In the genomic region with DNA sequence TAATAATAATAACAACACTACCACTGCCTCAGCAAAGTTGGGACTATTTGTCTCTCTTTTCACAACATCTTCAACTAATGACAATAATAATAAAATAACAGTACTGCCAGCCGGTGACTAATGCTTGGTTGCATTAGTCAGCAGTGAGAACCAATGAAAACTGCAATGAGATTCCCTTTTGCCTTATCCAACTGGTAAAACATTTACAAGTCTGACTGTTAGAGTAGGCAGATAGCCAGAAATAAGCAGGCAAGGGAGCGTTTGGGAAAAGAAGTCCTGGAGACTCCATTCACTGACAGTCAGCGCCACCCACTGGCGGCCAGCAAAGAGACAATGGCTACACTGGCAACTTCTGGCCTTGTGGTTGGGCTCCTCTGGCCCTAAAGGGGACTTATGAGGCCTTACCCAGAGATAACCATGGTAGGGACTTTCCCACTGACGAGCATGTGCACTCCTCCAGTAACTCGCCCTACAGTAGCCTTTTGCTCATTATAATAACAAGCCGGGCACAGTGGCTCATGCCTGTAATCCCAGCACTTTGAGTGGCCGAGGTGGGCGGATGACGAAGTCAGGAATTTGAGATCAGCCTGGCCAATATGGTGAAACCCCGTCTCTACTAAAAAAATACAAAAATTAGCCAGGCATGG, we compare ENCODE assay signal across 8 cellular contexts. TPM values are rescaled to one million over a fixed set of nuclear protein-coding genes. Genes with fewer than 3 reads are reported as not detected.
A peak's percentile ranks its signal among the peaks of the same experiment; 100 is the strongest.
DNase-seq lines count a peak whose midpoint lies in the region; ATAC-seq and TF ChIP-seq lines count a peak whose summit lies in the region.

No MANE protein-coding gene starts in this region.

- ATAC-seq in Right ventricle myocardium inferior = peak; percentile 14
- peak; percentile 68 to 76 (median 74) for ATAC-seq in right lobe of liver
- no peak for ATAC-seq in HG03045 (IDR thresholded peaks at IDR 0.05; ENCODE audit: unreplicated experiment)

- H3K27ac ChIP-seq in Peyer's patch = peak overlapping the region in 1 of 4 donors; percentile 16
- peak overlapping the region in 1 of 2 donors; percentile 61 for H3K27ac ChIP-seq in coronary artery
- H3K27ac ChIP-seq in right lobe of liver = peak overlapping the region in 2 of 3 donors; percentile 36 to 45
- peak overlapping the region in 3 of 4 donors; percentile 53 to 56 (median 56) for H3K27ac ChIP-seq in transverse colon

- intact Hi-C loops in Right ventricle myocardium inferior (cut with DNase I) (loop anchor here (5.0 kb wide), 1 partner anchor 143 kb away; the partner anchor contains the start of gene SDCBP2), cardiac septum (cut with DNase I) (loop anchor here (5.0 kb wide), 1 partner anchor 78 kb away; the partner anchor contains the start of gene FKBP1A), right lobe of liver (cut with DNase I) (no loop called here), transverse colon (cut with DNase I; ENCODE audit: low total_unique reads) (loop anchor here (10.0 kb wide), 1 partner anchor 155 kb away; no protein-coding TSS in a partner anchor)

- DNase-seq in Right ventricle myocardium inferior (ENCODE audit: missing footprints) (peak; percentile 83), cardiac septum (ENCODE audit: low spot score) (no peak), Kasumi-1 (lab: John Stamatoyannopoulos, UW) (peak; percentile 59 to 69), Peyer's patch (peak; percentile 57 to 92 (median 88)), coronary artery (ENCODE audit: low spot score) (peak; percentile 85), right lobe of liver (peak; percentile 85 to 90 (median 89)), transverse colon (peak; percentile 87)

- 33% methylated on average over 11 of the region's 11 CpGs for WGBS in right lobe of liver (ENCODE audit: insufficient coverage, low coverage, low lambda C conversion rate, missing lambda C conversion rate)
- 6 to 32% methylated on average over 4 to 11 of the region's 11 CpGs for WGBS in transverse colon (ENCODE audit: low coverage in 1 of 2), 2 donors

- no peaks in the 10 kb centered on the region for H3K36me3 ChIP-seq in Peyer's patch
- no peaks in the 10 kb centered on the region for H3K36me3 ChIP-seq in right lobe of liver
- H3K36me3 ChIP-seq in transverse colon = no peaks in the 10 kb centered on the region

- in situ Hi-C loops in transverse colon (cut with MboI; ENCODE audit: low pct_ligation_motif_present in 1 of 4, low pct_unique_long_range_greater_than_20kb in 1 of 4, low sequenced_read_pairs in 3 of 4) = loop anchor here in 3 of 4 donors (25.0 kb wide), 2 partner anchors 333 to 358 kb away; partner anchors contain the start of gene PSMF1 (in 2 of the 3)

- no peaks in the 10 kb centered on the region for H3K27me3 ChIP-seq in Peyer's patch
- no peaks in the 10 kb centered on the region for H3K27me3 ChIP-seq in right lobe of liver
- H3K27me3 ChIP-seq in transverse colon = no peaks in the 10 kb centered on the region

- TF ChIP-seq CTCF in Peyer's patch (IDR thresholded peaks at IDR 0.05) (peak; percentile 21 to 91 (median 72)), coronary artery (IDR thresholded peaks at IDR 0.05) (peak; percentile 18), right lobe of liver (IDR thresholded peaks at IDR 0.05) (peak; percentile 80 to 88 (median 84)), transverse colon (IDR thresholded peaks at IDR 0.05) (peak; percentile 58 to 84 (median 67))

- H3K4me1 ChIP-seq in Peyer's patch (peaks cover 4 to 54% (median 14%) of the 10 kb centered on the region in 4 donors), right lobe of liver (peaks cover 0 to 20% (median 10%) of the 10 kb centered on the region in 4 donors), transverse colon (peaks cover 9 to 52% (median 29%) of the 10 kb centered on the region in 4 donors)

- H3K9me3 ChIP-seq in Peyer's patch (no peaks in the 10 kb centered on the region), right lobe of liver (no peaks in the 10 kb centered on the region), transverse colon (no peaks in the 10 kb centered on the region)

- H3K4me3 ChIP-seq in Peyer's patch (no peak overlapping the region), coronary artery (no peak overlapping the region), right lobe of liver (no peak overlapping the region), transverse colon (no peak overlapping the region)

- TF ChIP-seq POLR2A in Peyer's patch (IDR thresholded peaks at IDR 0.05) (no peak), right lobe of liver (IDR thresholded peaks at IDR 0.05) (no peak), transverse colon (IDR thresholded peaks at IDR 0.05) (no peak)

- no peak for TF ChIP-seq EP300 in transverse colon (IDR thresholded peaks at IDR 0.05; ENCODE audit: low read depth)

RNA-seq across cellular contexts. Expression of gene NSFL1C, which starts 3.4 kb away (rescaled TPM):
- 51.6 TPM for total RNA-seq in Right ventricle myocardium inferior
- total RNA-seq in cardiac septum = 64.0 TPM
- 10 to 100 TPM; 49.9 to 82.5 (median 59.8) TPM for total RNA-seq in Peyer's patch
- total RNA-seq in right lobe of liver = 10 to 100 TPM; 40.8 to 53.5 (median 43.4) TPM
- total RNA-seq in transverse colon = 10 to 100 TPM; 14.7 to 51.2 (median 48.8) TPM

RNA-seq across cellular contexts. Expression of gene SIRPB2, which starts 21.2 kb away (rescaled TPM):
- total RNA-seq in Right ventricle myocardium inferior (4.0 TPM), cardiac septum (2.2 TPM), Peyer's patch (1 to 10 TPM in 2 of 4 donors, not detected in 2; 6.7 to 6.8 TPM), right lobe of liver (1 to 10 TPM in 5 of 6 experiments, under 1 TPM in 1; 0.55 to 5.6 (median 2.4) TPM), transverse colon (1 to 10 TPM in 2 of 4 donors, not detected in 2; 3.7 to 3.8 TPM)

Comparison
In these comparisons a context has a peak if more than half of its experiments do, and no peak if none do; other contexts are left out.
1. CTCF ChIP-seq: peak in every context shown above with its lines; median percentile 84 in right lobe of liver; 72 in Peyer's patch; 67 in transverse colon; 18 in coronary artery.
2. intact Hi-C loops: an anchor here in Right ventricle myocardium inferior (5.0 kb wide), cardiac septum (5.0 kb wide) and transverse colon (10.0 kb wide); none called in right lobe of liver.